In genomic region chr16:89221604-89222003, GRCh38 we compare ENCODE assay signal across 30 cellular contexts. TPM values are rescaled to one million over a fixed set of nuclear protein-coding genes. Genes with fewer than 3 reads are reported as not detected.
"Had no signal": no experiment of that assay in that cellular context is flagged by ENCODE, and none has a peak within 500 bp of the region (broad histone marks: within the 10 kb centered on the region; RNA-seq: fewer than 3 reads in every experiment).

No MANE protein-coding gene starts in this region.

- DNase-seq: dorsolateral prefrontal cortex; effector CD4-positive, alpha-beta T cell; foreskin fibroblast; gastrocnemius medialis; heart left ventricle; left cardiac atrium; left lung; mesenchymal stem cell; mucosa of descending colon; naive B cell; occipital lobe; psoas muscle; right cardiac atrium; spleen; stimulated activated CD4-positive, alpha-beta T cell treated with anti-CD3 and anti-CD28 coated beads, Interleukin-4, amount 100 ng/mL, for 4 hours; stomach; thyroid gland; trophoblast cell had no signal

- H3K27me3 Mint-ChIP-seq: central memory CD8-positive, alpha-beta T cell; naive B cell; natural killer cell treated with Interleukin-12 subunit alpha and Interleukin-12 subunit beta and Interleukin-15 and Interleukin-18, amount 100 ng/mL, for 72 hours; stimulated activated memory B cell treated with anti-CD40 and anti-IgM and Interleukin-4, amounts not matched to agents 10 μg/mL and 1 μg/mL and 100 μg/mL, for 72 hours had no signal

- H3K9me3 Mint-ChIP-seq: central memory CD8-positive, alpha-beta T cell; natural killer cell treated with Interleukin-12 subunit alpha and Interleukin-12 subunit beta and Interleukin-15 and Interleukin-18, amount 100 ng/mL, for 72 hours; stimulated activated memory B cell treated with anti-CD40 and anti-IgM and Interleukin-4, amounts not matched to agents 10 μg/mL and 1 μg/mL and 100 μg/mL, for 72 hours had no signal

- H3K4me3 Mint-ChIP-seq: central memory CD8-positive, alpha-beta T cell; mesothelial cell of epicardium; natural killer cell treated with Interleukin-12 subunit alpha and Interleukin-12 subunit beta and Interleukin-15 and Interleukin-18, amount 100 ng/mL, for 72 hours; stimulated activated memory B cell treated with anti-CD40 and anti-IgM and Interleukin-4, amounts not matched to agents 10 μg/mL and 1 μg/mL and 100 μg/mL, for 72 hours had no signal

- ATAC-seq: esophagus mucosa; gastrocnemius medialis; heart left ventricle; left cardiac atrium; left lung; mucosa of descending colon; natural killer cell treated with Interleukin-12 subunit alpha and Interleukin-12 subunit beta and Interleukin-15 and Interleukin-18, amount 100 ng/mL, for 72 hours; psoas muscle; right cardiac atrium; stimulated activated memory B cell treated with anti-CD40 and anti-IgM and Interleukin-4, amounts not matched to agents 10 μg/mL and 1 μg/mL and 100 μg/mL, for 72 hours had no signal

- H3K27ac Mint-ChIP-seq: mesothelial cell of epicardium; natural killer cell treated with Interleukin-12 subunit alpha and Interleukin-12 subunit beta and Interleukin-15 and Interleukin-18, amount 100 ng/mL, for 72 hours; stimulated activated memory B cell treated with anti-CD40 and anti-IgM and Interleukin-4, amounts not matched to agents 10 μg/mL and 1 μg/mL and 100 μg/mL, for 72 hours had no signal

RNA-seq across cellular contexts. Expression of gene SLC22A31, which starts 21.3 kb away (rescaled TPM):
- total RNA-seq: esophagus mucosa, gastrocnemius medialis, glomerular endothelial cell, heart left ventricle, lung microvascular endothelial cell, occipital lobe, psoas muscle, renal cortical epithelial cell, subcutaneous adipose tissue, temporal lobe, urinary bladder had no signal

RNA-seq across cellular contexts. Expression of gene CDH15, which starts 50.1 kb away (rescaled TPM):
- total RNA-seq: esophagus mucosa; lower leg skin; mucosa of descending colon; natural killer cell treated with Interleukin-12 subunit alpha and Interleukin-12 subunit beta and Interleukin-15 and Interleukin-18, amount 100 ng/mL, for 72 hours; renal cortical epithelial cell; stomach; subcutaneous adipose tissue; thyroid gland had no signal
